In the genomic region with DNA sequence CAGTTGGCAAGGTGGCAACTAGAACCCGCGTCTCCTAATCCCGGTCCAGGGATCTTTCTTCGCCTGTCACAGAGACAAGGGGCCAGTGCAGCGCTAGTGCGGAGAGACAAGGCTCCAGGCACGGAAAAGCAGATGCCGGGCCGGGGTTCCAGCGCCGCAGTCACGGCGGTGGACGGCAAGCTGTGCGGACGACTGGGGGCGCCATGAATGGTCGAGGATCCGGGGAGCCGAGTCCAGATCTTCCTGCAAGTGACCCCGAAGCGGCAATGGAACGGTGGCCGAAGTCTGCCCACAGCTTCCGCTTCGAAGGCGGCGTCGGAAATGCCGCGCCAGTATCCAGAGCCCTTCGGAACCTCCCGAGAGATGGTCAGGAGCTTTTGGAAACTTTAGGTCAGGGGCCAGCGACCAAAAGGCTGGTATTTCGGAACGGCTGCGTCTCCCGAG, we compare ENCODE assay signal across 8 cellular contexts. TPM values are rescaled to one million over a fixed set of nuclear protein-coding genes. Genes with fewer than 3 reads are reported as not detected.
A peak's percentile ranks its signal among the peaks of the same experiment; 100 is the strongest.
DNase-seq lines count a peak whose midpoint lies in the region; TF ChIP-seq lines count a peak whose summit lies in the region.

No MANE protein-coding gene starts in this region.

- peaks cover 13% of the 10 kb centered on the region for H3K4me1 Mint-ChIP-seq in type B pancreatic cell (ENCODE audit: unreplicated experiment)

- peak overlapping the region; percentile 99 for H3K27ac Mint-ChIP-seq in type B pancreatic cell

- H3K27me3 ChIP-seq in HAP-1 (ENCODE audit: low read depth) (no peaks in the 10 kb centered on the region), mammary epithelial cell (ENCODE audit: insufficient read depth, low read length) (no peaks in the 10 kb centered on the region)

- H3K9ac ChIP-seq in mammary epithelial cell (ENCODE audit: insufficient read depth, low read length) = peak overlapping the region; percentile 94

- TF ChIP-seq POLR2A in NB4 (IDR thresholded peaks at IDR 0.05; ENCODE audit: extremely low read depth, insufficient read length) (no peak), lower leg skin (IDR thresholded peaks at IDR 0.05) (no peak)

- peak; percentile 34 for DNase-seq in NCI-H510A treated with DMSO at 0.1 percent for 48 hours (lab: John Stamatoyannopoulos, UW)
- no peak for DNase-seq in NCI-H510A (lab: John Stamatoyannopoulos, UW)
- no peak for DNase-seq in HAP-1 (ENCODE audit: low spot score in 2 of 2)
- no peak for DNase-seq in NB4 (ENCODE audit: low read depth)
- DNase-seq in mammary epithelial cell = no peak
- DNase-seq in lower leg skin (ENCODE audit: low spot score in 2 of 2) = peak in 1 of 2 donors; percentile 17
- peak; percentile 74 for DNase-seq in type B pancreatic cell (ENCODE audit: extremely low spot score, unreplicated experiment)
- no peak for DNase-seq in 8988T

- H2AFZ ChIP-seq in mammary epithelial cell (ENCODE audit: low read depth, low read length) = peak overlapping the region; percentile 96

- TSS peak; percentile 76 for BruUV-seq in mammary epithelial cell (replicated peaks; lab: Mats Ljungman, UMichigan)

- H3K27ac ChIP-seq in mammary epithelial cell (ENCODE audit: insufficient read depth, low read depth, low read length) = peak overlapping the region; percentile 84

- H3K9me3 ChIP-seq in HAP-1 (no peaks in the 10 kb centered on the region), mammary epithelial cell (replicated peaks; ENCODE audit: insufficient read depth, low read length) (no peaks in the 10 kb centered on the region)

- peak overlapping the region; percentile 93 for H3K4me3 ChIP-seq in HAP-1
- peak overlapping the region; percentile 83 for H3K4me3 ChIP-seq in NB4 (ENCODE audit: low read depth, low read length)
- H3K4me3 ChIP-seq in mammary epithelial cell (replicated peaks in 1 of 3; ENCODE audit: insufficient read depth in 1 of 3, low read depth in 2 of 3, low read length in 3 of 3) = peak overlapping the region; percentile 63 to 78 (median 67)
- peak overlapping the region; percentile 65 for H3K4me3 ChIP-seq in lower leg skin (ENCODE audit: low read depth, poor library complexity, severe bottlenecking)

- CTCF ChIA-PET in mammary epithelial cell (lab: Charles Lee; ENCODE audit: low non-redundant PET) = interaction anchor here (0.5 to 0.9 kb wide), 13 partner anchors 29 to 983 kb away, joined by 3 to 13 read pairs (median 5); a partner anchor contains a TSS

- in situ Hi-C loops in HAP-1 (cut with MboI; ENCODE audit: low sequenced_read_pairs) = no loop called here
- in situ Hi-C loops in mammary epithelial cell (cut with MboI; ENCODE audit: low sequenced_read_pairs in 2 of 2) = no loop called here

- H3K36me3 Mint-ChIP-seq in type B pancreatic cell = peaks cover 3% of the 10 kb centered on the region

- TF ChIP-seq CTCF in NB4 (IDR thresholded peaks at IDR 0.05; ENCODE audit: low read depth, low read length) (no peak), mammary epithelial cell (conservative IDR thresholded peaks at IDR 0.05 in 1 of 2, IDR thresholded peaks at IDR 0.05 in 1 of 2; ENCODE audit: extremely low read depth in 1 of 2, insufficient read depth in 1 of 2, low read depth in 1 of 2, low read length in 2 of 2) (peak in 1 of 2 donors; percentile 15), lower leg skin (IDR thresholded peaks at IDR 0.05) (no peak), type B pancreatic cell (conservative IDR thresholded peaks at IDR 0.05) (no peak)

- peaks cover 52% of the 10 kb centered on the region for H3K79me2 ChIP-seq in mammary epithelial cell (ENCODE audit: insufficient read depth, low read length)

- H4K20me1 ChIP-seq in mammary epithelial cell (ENCODE audit: insufficient read depth, low read length) = no peaks in the 10 kb centered on the region

- dilution Hi-C loops in mammary epithelial cell (cut with HindIII; ENCODE audit: low sequenced_read_pairs) = no loop called here

- no peaks in the 10 kb centered on the region for H3K27me3 Mint-ChIP-seq in type B pancreatic cell

- H3K4me3 Mint-ChIP-seq in type B pancreatic cell = peak overlapping the region; percentile 99

- H3K4me2 ChIP-seq in mammary epithelial cell (ENCODE audit: insufficient read depth, low read depth, low read length) = peak overlapping the region; percentile 95

- peaks cover 7% of the 10 kb centered on the region for H3K36me3 ChIP-seq in HAP-1 (replicated peaks)
- H3K36me3 ChIP-seq in mammary epithelial cell (ENCODE audit: insufficient read depth, low read length) = no peaks in the 10 kb centered on the region

- intact Hi-C loops in mammary epithelial cell (cut with micrococcal nuclease) (no loop called here), lower leg skin (cut with DNase I; ENCODE audit: low total_unique reads) (no loop called here)

- WGBS in mammary epithelial cell (ENCODE audit: low coverage, missing lambda C conversion rate) = 0% methylated on average over 11 of the region's 38 CpGs
- WGBS in lower leg skin, 2 donors = 0% methylated on average over 33 to 38 of the region's 38 CpGs

- peaks cover 11% of the 10 kb centered on the region; the same call in 1 of the 2 replicates for H3K4me1 ChIP-seq in HAP-1
- peaks cover 5% of the 10 kb centered on the region for H3K4me1 ChIP-seq in mammary epithelial cell (ENCODE audit: insufficient read depth, low read length)

- H3K9me3 Mint-ChIP-seq in type B pancreatic cell = no peaks in the 10 kb centered on the region

RNA-seq across cellular contexts. Expression of a gene that starts 0.6 kb away (rescaled TPM):
- 10 to 100 TPM; 48.5 to 58.8 TPM for total RNA-seq in mammary epithelial cell
- 34.9 TPM for polyA plus RNA-seq in mammary epithelial cell
- polyA minus RNA-seq in mammary epithelial cell = 51.6 TPM
- total RNA-seq in lower leg skin = 10 to 100 TPM; 32.6 to 35.8 (median 33.7) TPM
- total RNA-seq in type B pancreatic cell (ENCODE audit: low replicate concordance) = 42.0 and 46.5 TPM in 2 replicates

RNA-seq across cellular contexts. Expression of a gene that starts 31.2 kb away (rescaled TPM):
- total RNA-seq in mammary epithelial cell = 100 to 1,000 TPM; 166 to 323 TPM
- polyA plus RNA-seq in mammary epithelial cell = 332 TPM
- polyA minus RNA-seq in mammary epithelial cell = 114 TPM
- 100 to 1,000 TPM; 707 to 959 (median 743) TPM for total RNA-seq in lower leg skin
- 38.1 and 71.3 TPM in 2 replicates for total RNA-seq in type B pancreatic cell (ENCODE audit: low replicate concordance)

RNA-seq across cellular contexts. Expression of a gene that starts 59.0 kb away (rescaled TPM):
- total RNA-seq in mammary epithelial cell = 10 to 100 TPM; 30.3 to 93.0 TPM
- 141 TPM for polyA plus RNA-seq in mammary epithelial cell
- polyA minus RNA-seq in mammary epithelial cell = 111 TPM
- 100 to 1,000 TPM; 110 to 153 (median 130) TPM for total RNA-seq in lower leg skin
- 88.3 and 118 TPM in 2 replicates for total RNA-seq in type B pancreatic cell (ENCODE audit: low replicate concordance)

RNA-seq across cellular contexts. Expression of a gene that starts 59.2 kb away (rescaled TPM):
- total RNA-seq in mammary epithelial cell (10 to 100 TPM in 1 of 2 donors, 1 to 10 TPM in 1; 8.7 to 61.4 TPM), lower leg skin (10 to 100 TPM; 11.5 to 22.5 (median 12.1) TPM), type B pancreatic cell (ENCODE audit: low replicate concordance) (42.5 and 44.7 TPM in 2 replicates)
- polyA plus RNA-seq in mammary epithelial cell = 103 TPM
- polyA minus RNA-seq in mammary epithelial cell = 22.5 TPM

Comparison
In these comparisons a context has a peak if more than half of its experiments do, and no peak if none do; other contexts are left out.
1. DNase-seq: peak in NCI-H510A treated with DMSO at 0.1 percent for 48 hours (single experiment) and type B pancreatic cell (single experiment); none in NCI-H510A (single experiment), HAP-1 (0 of 2), NB4 (single experiment), mammary epithelial cell (single experiment) and 8988T (single experiment).
2. Peak in every context shown above with its lines, with median percentiles within 50 percentile points of each other: H3K4me3 ChIP-seq.